17 cellular contexts compared by ENCODE assay signal in the genomic region with DNA sequence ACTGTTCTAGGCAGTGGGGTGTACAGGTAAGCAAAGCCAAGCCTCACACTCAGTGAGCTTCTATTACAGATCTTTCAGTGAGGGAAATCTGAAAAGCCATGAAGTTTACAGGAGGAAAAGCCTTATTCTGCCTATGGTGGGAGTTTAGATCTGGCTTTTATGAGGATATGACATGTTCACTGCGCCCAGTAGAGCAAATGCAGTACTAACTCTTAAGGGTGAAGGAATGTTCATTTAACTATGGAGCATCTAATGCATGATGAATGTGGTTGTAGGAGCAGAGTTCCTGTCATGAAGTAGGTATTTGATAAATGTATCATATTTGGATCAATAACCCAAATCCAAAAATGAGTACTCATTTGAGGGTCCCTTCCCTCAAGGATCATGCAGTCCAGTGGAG.
"Had no signal": no experiment of that assay in that cellular context is flagged by ENCODE, and none has a peak within 500 bp of the region (broad histone marks: within the 10 kb centered on the region; RNA-seq: fewer than 3 reads in every experiment).

No MANE protein-coding gene starts in this region.

- ATAC-seq: activated CD8-positive, alpha-beta T cell treated with anti-CD3 and anti-CD28 coated beads, Interleukin-2, amount 10 ng/mL, durations not matched to agents 7 days and 5 days; activated naive CD4-positive, alpha-beta T cell treated with anti-CD3 and anti-CD28 coated beads, Interleukin-2, amount 50 U/mL, for 72 hours; naive thymus-derived CD8-positive, alpha-beta T cell; stimulated activated naive CD8-positive, alpha-beta T cell treated with anti-CD3 and anti-CD28 coated beads, Interleukin-15, Interleukin-2, amounts not matched to agents 100 U/mL and 50 U/mL, for 24 hours had no signal

- H3K36me3 ChIP-seq: ascending aorta, breast epithelium, esophagus muscularis mucosa, neural progenitor cell, upper lobe of left lung had no signal

- H3K4me1 ChIP-seq: ascending aorta, breast epithelium, neural progenitor cell, upper lobe of left lung had no signal

- H3K9me3 ChIP-seq: breast epithelium, esophagus muscularis mucosa, upper lobe of left lung had no signal

- H3K27me3 ChIP-seq: ascending aorta, breast epithelium, esophagus muscularis mucosa, neural progenitor cell, upper lobe of left lung had no signal

- DNase-seq: activated CD4-positive, alpha-beta T cell treated with anti-CD3 and anti-CD28 coated beads for 1 hour; activated CD4-positive, alpha-beta T cell treated with anti-CD3 and anti-CD28 coated beads, Interleukin-2, amount 50 U/mL, for 1 hour; activated CD8-positive, alpha-beta T cell treated with anti-CD3 and anti-CD28 coated beads, Interleukin-2, amount 10 ng/mL, durations not matched to agents 7 days and 5 days; activated T-cell treated with anti-CD3 and anti-CD28 coated beads, Interleukin-2, amount 50 U/mL, for 1 hour; kidney; naive thymus-derived CD8-positive, alpha-beta T cell; stimulated activated CD4-positive, alpha-beta T cell treated with anti-CD3 and anti-CD28 coated beads, Interleukin-4, amount 100 ng/mL, for 24 hours; stimulated activated naive CD8-positive, alpha-beta T cell treated with anti-CD3 and anti-CD28 coated beads, Interleukin-15, Interleukin-2, amounts not matched to agents 100 U/mL and 50 U/mL, for 24 hours; upper lobe of left lung had no signal

- H3K27ac ChIP-seq: ascending aorta, breast epithelium, coronary artery, esophagus muscularis mucosa, neural progenitor cell, upper lobe of left lung, VCaP had no signal

- H3K4me3 ChIP-seq: ascending aorta, breast epithelium, coronary artery, esophagus muscularis mucosa, lung, neural progenitor cell, upper lobe of left lung had no signal
